Comparison of ENCODE assay signal across 8 cellular contexts in the genomic region with DNA sequence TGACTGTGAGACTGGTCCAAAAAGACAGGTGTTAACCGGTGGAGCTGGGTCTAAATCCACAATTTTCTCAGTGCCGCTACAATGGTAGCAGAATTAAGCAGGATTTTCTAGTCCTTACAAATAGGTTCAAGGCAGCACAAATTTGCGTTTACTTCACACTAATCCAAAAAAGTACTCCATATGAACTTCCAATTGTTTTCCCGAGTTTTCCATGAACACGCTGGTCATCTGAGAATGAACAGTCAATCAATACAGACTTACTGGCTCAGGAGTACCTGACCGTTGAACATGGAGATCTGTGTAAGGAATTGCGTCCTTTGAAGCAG. TPM values are rescaled to one million over a fixed set of nuclear protein-coding genes. Genes with fewer than 3 reads are reported as not detected.
DNase-seq lines count a peak whose midpoint lies in the region; ATAC-seq and TF ChIP-seq lines count a peak whose summit lies in the region.

No MANE protein-coding gene starts in this region.

- no peaks in the 10 kb centered on the region for H3K27me3 Mint-ChIP-seq in CD8-positive, alpha-beta memory T cell
- no peaks in the 10 kb centered on the region for H3K27me3 Mint-ChIP-seq in activated CD4-positive, alpha-beta memory T cell treated with anti-CD3 and anti-CD28 coated beads for 36 hours

- TF ChIP-seq CTCF in gastroesophageal sphincter (IDR thresholded peaks at IDR 0.05) (no peak), prostate gland (IDR thresholded peaks at IDR 0.05) (no peak)

- POLR2A ChIA-PET in CD8-positive, alpha-beta memory T cell (lab: Charles Lee) = interaction anchor here (0.6 to 2.1 kb wide), 3 partner anchors 12 to 68 kb away, joined by 5 to 6 read pairs (median 6); partner anchors contain the start of gene HABP4
- POLR2A ChIA-PET in activated CD4-positive, alpha-beta memory T cell treated with anti-CD3 and anti-CD28 coated beads for 36 hours (lab: Charles Lee) = interaction anchor here (1.1 kb wide), 1 partner anchor 11 kb away, joined by 3 read pairs; no protein-coding TSS in a partner anchor

- H3K27me3 ChIP-seq in CD8-positive, alpha-beta memory T cell (ENCODE audit: insufficient read depth, low read length, poor library complexity, severe bottlenecking) = no peaks in the 10 kb centered on the region
- H3K27me3 ChIP-seq in gastroesophageal sphincter (no peaks in the 10 kb centered on the region), prostate gland (replicated peaks; ENCODE audit: insufficient read depth) (no peaks in the 10 kb centered on the region)

- TF ChIP-seq POLR2A in gastroesophageal sphincter (IDR thresholded peaks at IDR 0.05) (no peak), prostate gland (IDR thresholded peaks at IDR 0.05) (no peak)

- peaks cover 0 to 23% (median 9%) of the 10 kb centered on the region in 3 donors for H3K36me3 Mint-ChIP-seq in CD8-positive, alpha-beta memory T cell
- peaks cover 20% of the 10 kb centered on the region for H3K36me3 Mint-ChIP-seq in activated CD4-positive, alpha-beta memory T cell treated with anti-CD3 and anti-CD28 coated beads for 36 hours

- peaks cover 34 to 46% (median 45%) of the 10 kb centered on the region in 3 donors for H3K4me1 Mint-ChIP-seq in CD8-positive, alpha-beta memory T cell
- H3K4me1 Mint-ChIP-seq in activated CD4-positive, alpha-beta memory T cell treated with anti-CD3 and anti-CD28 coated beads for 36 hours (ENCODE audit: low read depth) = peaks cover 32% of the 10 kb centered on the region

- H3K4me1 ChIP-seq in CD8-positive, alpha-beta memory T cell (ENCODE audit: insufficient read depth, low read length) = peaks cover 16% of the 10 kb centered on the region
- H3K4me1 ChIP-seq in gastroesophageal sphincter = peaks cover 0 to 66% (median 6%) of the 10 kb centered on the region in 3 donors
- H3K4me1 ChIP-seq in prostate gland (replicated peaks) = no peaks in the 10 kb centered on the region

- no peak for DNase-seq in CD8-positive, alpha-beta memory T cell
- DNase-seq in activated CD4-positive, alpha-beta memory T cell treated with anti-CD3 and anti-CD28 coated beads for 36 hours = no peak
- DNase-seq in prostate gland (ENCODE audit: low spot score) (no peak), ecto neural progenitor cell (ENCODE audit: low spot score) (no peak)

- ATAC-seq in gastroesophageal sphincter (no peak), GM21576 (IDR thresholded peaks at IDR 0.05; ENCODE audit: unreplicated experiment) (no peak), HG02885 (IDR thresholded peaks at IDR 0.05; ENCODE audit: poor library complexity, unreplicated experiment) (no peak), GM18511 (IDR thresholded peaks at IDR 0.05; ENCODE audit: unreplicated experiment) (no peak)

- H3K9me3 Mint-ChIP-seq in CD8-positive, alpha-beta memory T cell = no peaks in the 10 kb centered on the region
- H3K9me3 Mint-ChIP-seq in activated CD4-positive, alpha-beta memory T cell treated with anti-CD3 and anti-CD28 coated beads for 36 hours = no peaks in the 10 kb centered on the region

- 21 to 23% methylated on average over 7 of the region's 7 CpGs for WGBS in gastroesophageal sphincter (ENCODE audit: low coverage in 1 of 2), 2 donors
- WGBS in prostate gland = 32% methylated on average over 7 of the region's 7 CpGs

- no peaks in the 10 kb centered on the region for H3K36me3 ChIP-seq in CD8-positive, alpha-beta memory T cell (ENCODE audit: insufficient read depth, low read length)
- H3K36me3 ChIP-seq in gastroesophageal sphincter (peaks cover 0 to 8% of the 10 kb centered on the region in 2 donors), prostate gland (no peaks in the 10 kb centered on the region)

- H3K27ac Mint-ChIP-seq in CD8-positive, alpha-beta memory T cell = peak overlapping the region in 7 of 8 donors; percentile 45 to 90 (median 76)
- H3K27ac Mint-ChIP-seq in activated CD4-positive, alpha-beta memory T cell treated with anti-CD3 and anti-CD28 coated beads for 36 hours = no peak overlapping the region

- no peak for TF ChIP-seq EP300 in gastroesophageal sphincter (IDR thresholded peaks at IDR 0.05)

- no peak overlapping the region for H3K27ac ChIP-seq in CD8-positive, alpha-beta memory T cell (ENCODE audit: low read depth, low read length)
- H3K27ac ChIP-seq in gastroesophageal sphincter (peak overlapping the region; percentile 86 to 96 (median 94)), prostate gland (peak overlapping the region; percentile 78 to 87)

- H3K9me3 ChIP-seq in CD8-positive, alpha-beta memory T cell (ENCODE audit: low read length) = no peaks in the 10 kb centered on the region
- H3K9me3 ChIP-seq in gastroesophageal sphincter = no peaks in the 10 kb centered on the region
- no peaks in the 10 kb centered on the region for H3K9me3 ChIP-seq in prostate gland

- peak overlapping the region; percentile 54 for H3K4me3 ChIP-seq in CD8-positive, alpha-beta memory T cell (ENCODE audit: low read length)
- H3K4me3 ChIP-seq in gastroesophageal sphincter (peak overlapping the region; percentile 88 to 96), prostate gland (peak overlapping the region; percentile 59 to 85)

- H3K4me3 Mint-ChIP-seq in CD8-positive, alpha-beta memory T cell = peak overlapping the region; percentile 86 to 94 (median 91)
- H3K4me3 Mint-ChIP-seq in activated CD4-positive, alpha-beta memory T cell treated with anti-CD3 and anti-CD28 coated beads for 36 hours = peak overlapping the region; percentile 71

- CTCF ChIA-PET in CD8-positive, alpha-beta memory T cell (lab: Charles Lee) = interaction anchor here (0.7 to 2.8 kb wide), 4 partner anchors 27 to 67 kb away, joined by 3 to 6 read pairs (median 4); partner anchors contain the start of gene HABP4
- CTCF ChIA-PET in activated CD4-positive, alpha-beta memory T cell treated with anti-CD3 and anti-CD28 coated beads for 36 hours (lab: Charles Lee) = interaction anchor here (0.9 to 1.8 kb wide), 3 partner anchors 34 to 66 kb away, joined by 4 to 8 read pairs (median 4); no protein-coding TSS in a partner anchor

- intact Hi-C loops in activated CD4-positive, alpha-beta memory T cell treated with anti-CD3 and anti-CD28 coated beads for 36 hours (cut with micrococcal nuclease) = loop anchor here (2.0 kb wide), 1 partner anchor 36 kb away; the partner anchor contains the start of gene ZNF367
- intact Hi-C loops in prostate gland (cut with DNase I) = loop anchor here (2.0 kb wide), 1 partner anchor 34 kb away; no protein-coding TSS in a partner anchor

RNA-seq across cellular contexts. Expression of gene SLC35D2, which starts 0.7 kb away (rescaled TPM):
- 1 to 10 TPM; 7.9 to 8.3 TPM for total RNA-seq in CD8-positive, alpha-beta memory T cell
- polyA plus RNA-seq in CD8-positive, alpha-beta memory T cell = 29.1 TPM
- total RNA-seq in activated CD4-positive, alpha-beta memory T cell treated with anti-CD3 and anti-CD28 coated beads for 36 hours = 1 to 10 TPM; 8.1 to 8.5 TPM
- total RNA-seq in gastroesophageal sphincter = 10 to 100 TPM; 16.6 to 39.3 (median 26.1) TPM
- 10 to 100 TPM; 27.4 to 29.7 TPM for total RNA-seq in prostate gland

RNA-seq across cellular contexts. Expression of gene ZNF367, which starts 35.4 kb away (rescaled TPM):
- total RNA-seq in CD8-positive, alpha-beta memory T cell = 10 to 100 TPM; 47.8 to 51.9 TPM
- polyA plus RNA-seq in CD8-positive, alpha-beta memory T cell = 1.5 TPM
- total RNA-seq in activated CD4-positive, alpha-beta memory T cell treated with anti-CD3 and anti-CD28 coated beads for 36 hours = 10 to 100 TPM; 29.0 to 30.1 TPM
- total RNA-seq in gastroesophageal sphincter = 1 to 10 TPM; 1.4 to 3.7 (median 2.5) TPM
- 1 to 10 TPM; 2.9 to 5.5 TPM for total RNA-seq in prostate gland

Comparison
In these comparisons a context has a peak if more than half of its experiments do, and no peak if none do; other contexts are left out.
1. RNA of gene ZNF367, which starts 35.4 kb away (total RNA-seq): 47.8 to 51.9 TPM in CD8-positive, alpha-beta memory T cell and 29.0 to 30.1 TPM in activated CD4-positive, alpha-beta memory T cell treated with anti-CD3 and anti-CD28 coated beads for 36 hours; 2.9 to 5.5 TPM in prostate gland and 1.4 to 3.7 TPM in gastroesophageal sphincter; every median in the first group is over 4 times any median in the second.
2. Peak in every context shown above with its lines, with median percentiles within 50 percentile points of each other: H3K4me3 ChIP-seq.